1 cellular context compared by ENCODE assay signal in genomic region chr16:89562027-89562599, GRCh38.
A peak's percentile ranks its signal among the peaks of the same experiment; 100 is the strongest.
TF ChIP-seq lines count a peak whose summit lies in the region.

No MANE protein-coding gene starts in this region.

TF ChIP-seq in HEK293, 187 proteins besides CTCF, POLR2A, EP300 and RAD21 (continued from another document):
- TF ChIP-seq ZBTB26 (tag by site-specific recombination; optimal IDR thresholded peaks at IDR 0.05): no peak
- no peak for TF ChIP-seq ZNF114 (tag by site-specific recombination; IDR thresholded peaks at IDR 0.05)
- TF ChIP-seq ZNF155 (tag by site-specific recombination; IDR thresholded peaks at IDR 0.05): no peak
- no peak for TF ChIP-seq HOXA7 (CRISPR knock-in tag; IDR thresholded peaks at IDR 0.05; ENCODE audit: borderline replicate concordance)
- TF ChIP-seq ZNF777 (tag by site-specific recombination; IDR thresholded peaks at IDR 0.05; ENCODE audit: borderline replicate concordance): no peak
- TF ChIP-seq ZNF266 (tag by site-specific recombination; IDR thresholded peaks at IDR 0.05; ENCODE audit: low read depth): no peak
- no peak for TF ChIP-seq ZNF768 (tag by site-specific recombination; IDR thresholded peaks at IDR 0.05)
- TF ChIP-seq EGR2 (tag by site-specific recombination; IDR thresholded peaks at IDR 0.05; ENCODE audit: low read depth): peak; percentile 47; the same call in 1 of the 2 replicates
- no peak for TF ChIP-seq HOXC10 (CRISPR knock-in tag; IDR thresholded peaks at IDR 0.05)
- TF ChIP-seq SP2 (tag by site-specific recombination; IDR thresholded peaks at IDR 0.05): no peak
- no peak for TF ChIP-seq PRDM6 (tag by site-specific recombination; IDR thresholded peaks at IDR 0.05)
- no peak for TF ChIP-seq ZNF341 (tag by site-specific recombination; IDR thresholded peaks at IDR 0.05; ENCODE audit: low read depth)
- TF ChIP-seq ZNF473 (tag by site-specific recombination; IDR thresholded peaks at IDR 0.05): no peak
- TF ChIP-seq ZNF302 (tag by site-specific recombination; IDR thresholded peaks at IDR 0.05; ENCODE audit: low read depth): no peak
- no peak for TF ChIP-seq ZNF280D (tag by site-specific recombination; IDR thresholded peaks at IDR 0.05)
- peak; percentile 48 for TF ChIP-seq ZFHX2 (tag by site-specific recombination; conservative IDR thresholded peaks at IDR 0.05)
- no peak for TF ChIP-seq ZFP69B (tag by site-specific recombination; IDR thresholded peaks at IDR 0.05)
- TF ChIP-seq ZNF791 (tag by site-specific recombination; IDR thresholded peaks at IDR 0.05): no peak
- TF ChIP-seq YY2 (tag by site-specific recombination; IDR thresholded peaks at IDR 0.05): no peak
- no peak for TF ChIP-seq ZNF350 (tag by site-specific recombination; IDR thresholded peaks at IDR 0.05)
- no peak for TF ChIP-seq ZNF37A (tag by site-specific recombination; IDR thresholded peaks at IDR 0.05)
- TF ChIP-seq SP3 (tag by site-specific recombination; IDR thresholded peaks at IDR 0.05): no peak
- no peak for TF ChIP-seq ZSCAN4 (tag by site-specific recombination; IDR thresholded peaks at IDR 0.05)
- TF ChIP-seq HIC1 (tag by site-specific recombination; IDR thresholded peaks at IDR 0.05): no peak
- TF ChIP-seq ZNF184 (tag by site-specific recombination; IDR thresholded peaks at IDR 0.05): no peak
- TF ChIP-seq ZNF664 (tag by site-specific recombination; IDR thresholded peaks at IDR 0.05): no peak
- no peak for TF ChIP-seq ZNF544 (tag by site-specific recombination; IDR thresholded peaks at IDR 0.05)
- TF ChIP-seq ZNF426 (tag by site-specific recombination; IDR thresholded peaks at IDR 0.05): no peak
- no peak for TF ChIP-seq ZNF610 (tag by site-specific recombination; IDR thresholded peaks at IDR 0.05; ENCODE audit: borderline replicate concordance)
- TF ChIP-seq PRDM2 (tag by site-specific recombination; IDR thresholded peaks at IDR 0.05; ENCODE audit: borderline replicate concordance): peak; percentile 90
- no peak for TF ChIP-seq YY1 (tag by site-specific recombination; IDR thresholded peaks at IDR 0.05)
- TF ChIP-seq FEZF1 (tag by site-specific recombination; IDR thresholded peaks at IDR 0.05): no peak
- TF ChIP-seq SALL2 (tag by site-specific recombination; IDR thresholded peaks at IDR 0.05; ENCODE audit: borderline replicate concordance): no peak
- no peak for TF ChIP-seq ZBTB48 (tag by site-specific recombination; IDR thresholded peaks at IDR 0.05)
- peak; percentile 32; the same call in 1 of the 2 replicates for TF ChIP-seq ZNF660 (tag by site-specific recombination; IDR thresholded peaks at IDR 0.05)
- no peak for TF ChIP-seq ZNF488 (tag by site-specific recombination; IDR thresholded peaks at IDR 0.05)
- no peak for TF ChIP-seq ZNF785 (tag by site-specific recombination; IDR thresholded peaks at IDR 0.05)
- 0 out of 2 replicates have a peak, but pooled peaks have one; percentile 12 for TF ChIP-seq ZNF2 (tag by site-specific recombination; IDR thresholded peaks at IDR 0.05)
- TF ChIP-seq PATZ1 (tag by site-specific recombination; IDR thresholded peaks at IDR 0.05): 0 out of 2 replicates have a peak, but pooled peaks have one; percentile 24
